ENCODE assay signal across 28 cellular contexts in the genomic region with DNA sequence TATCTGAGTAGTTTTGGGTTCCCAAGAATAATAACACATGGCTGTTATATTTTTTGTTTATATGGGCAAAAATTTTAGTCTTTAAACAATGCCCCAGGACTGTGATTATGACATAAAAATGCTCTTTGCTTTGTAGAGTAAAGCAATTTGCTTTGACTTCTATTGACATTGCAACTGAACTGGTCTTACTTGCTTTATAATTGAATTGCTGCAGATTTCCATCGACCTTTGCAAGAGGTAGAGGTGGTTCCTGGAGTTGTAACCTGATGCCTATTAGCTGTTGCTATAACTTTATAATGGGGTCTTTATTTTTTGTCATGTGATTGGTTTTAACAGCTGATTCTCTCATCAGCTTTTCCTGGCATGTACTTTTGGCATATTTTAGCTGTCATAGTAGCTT.
DNase-seq lines count a peak whose midpoint lies in the region; ATAC-seq and TF ChIP-seq lines count a peak whose summit lies in the region.
"Had no signal": no experiment of that assay in that cellular context is flagged by ENCODE, and none has a peak within 500 bp of the region (broad histone marks: within the 10 kb centered on the region; RNA-seq: fewer than 3 reads in every experiment).

No MANE protein-coding gene starts in this region.

- no peaks in the 10 kb centered on the region for H3K4me1 ChIP-seq in neural progenitor cell
- H3K4me1 ChIP-seq: Peyer's patch had no signal

- no peak overlapping the region for H3K4me3 ChIP-seq in neural progenitor cell
- H3K4me3 ChIP-seq: GM23338, MG63, Peyer's patch had no signal

- H3K27ac ChIP-seq in C4-2B (peak overlapping the region; percentile 26), neural progenitor cell (no peak overlapping the region)
- H3K27ac ChIP-seq: 22Rv1, Peyer's patch had no signal

- H3K27me3 ChIP-seq in neural progenitor cell = no peaks in the 10 kb centered on the region
- H3K27me3 ChIP-seq: MG63, Peyer's patch had no signal

- no peak overlapping the region for H3K4me2 ChIP-seq in neural progenitor cell
- H3K4me2 ChIP-seq: GM23338, SK-N-SH had no signal

- H3K27me3 Mint-ChIP-seq in WTC11 (ENCODE audit: low read depth) (no peaks in the 10 kb centered on the region), mesothelial cell of epicardium (ENCODE audit: low read depth) (no peaks in the 10 kb centered on the region), neural progenitor cell (ENCODE audit: insufficient read depth, low read depth) (no peaks in the 10 kb centered on the region)
- no peaks in the 10 kb centered on the region for H3K27me3 Mint-ChIP-seq in activated T-cell treated with anti-CD3 and anti-CD28 coated beads, Interleukin-2, amount 50 U/mL, for 24 hours
- H3K27me3 Mint-ChIP-seq: B cell had no signal

- TF ChIP-seq CTCF in C4-2B (conservative IDR thresholded peaks at IDR 0.05) = no peak
- no peak for TF ChIP-seq CTCF in WTC11 (IDR thresholded peaks at IDR 0.05)
- TF ChIP-seq CTCF in mesothelial cell of epicardium (IDR thresholded peaks at IDR 0.05; ENCODE audit: unreplicated experiment) = no peak
- no peak for TF ChIP-seq CTCF in neural progenitor cell (IDR thresholded peaks at IDR 0.05)

- no peaks in the 10 kb centered on the region for H3F3A ChIP-seq in neural progenitor cell (ENCODE audit: low read depth)

- H3K4me3 Mint-ChIP-seq in WTC11 = no peak overlapping the region
- no peak overlapping the region for H3K4me3 Mint-ChIP-seq in mesothelial cell of epicardium
- no peak overlapping the region for H3K4me3 Mint-ChIP-seq in neural progenitor cell
- H3K4me3 Mint-ChIP-seq in activated T-cell treated with anti-CD3 and anti-CD28 coated beads, Interleukin-2, amount 50 U/mL, for 24 hours = no peak overlapping the region
- H3K4me3 Mint-ChIP-seq: B cell; CD14-positive monocyte; CD8-positive, alpha-beta memory T cell; GM23338; H9; HFFc6 had no signal

- H3K36me3 Mint-ChIP-seq in WTC11 (no peaks in the 10 kb centered on the region), mesothelial cell of epicardium (peaks cover 2% of the 10 kb centered on the region), neural progenitor cell (no peaks in the 10 kb centered on the region)
- H3K36me3 Mint-ChIP-seq in activated T-cell treated with anti-CD3 and anti-CD28 coated beads, Interleukin-2, amount 50 U/mL, for 24 hours (ENCODE audit: low read depth) = no peaks in the 10 kb centered on the region
- H3K36me3 Mint-ChIP-seq: CD14-positive monocyte had no signal

- H3K36me3 ChIP-seq in neural progenitor cell = no peaks in the 10 kb centered on the region
- H3K36me3 ChIP-seq: MG63, Peyer's patch had no signal

- H3K9me3 ChIP-seq in neural progenitor cell (ENCODE audit: low read depth) = no peaks in the 10 kb centered on the region
- H3K9me3 ChIP-seq: MG63, Peyer's patch, SK-N-SH had no signal

- H4K20me1 ChIP-seq in neural progenitor cell (ENCODE audit: low read depth) = no peaks in the 10 kb centered on the region

- POLR2A ChIA-PET in WTC11 (lab: Charles Lee) = no interaction called here

- no peak overlapping the region for H2AFZ ChIP-seq in neural progenitor cell (replicated peaks)
- H2AFZ ChIP-seq: GM23338 had no signal

- H3K27ac Mint-ChIP-seq in WTC11 (no peak overlapping the region), mesothelial cell of epicardium (peak overlapping the region; percentile 2), neural progenitor cell (no peak overlapping the region)
- no peak overlapping the region for H3K27ac Mint-ChIP-seq in activated T-cell treated with anti-CD3 and anti-CD28 coated beads, Interleukin-2, amount 50 U/mL, for 24 hours
- H3K27ac Mint-ChIP-seq: B cell, GM23338, H9, HFFc6 had no signal

- H3K79me2 ChIP-seq in neural progenitor cell (ENCODE audit: low read depth) = no peaks in the 10 kb centered on the region

- H3K9me3 Mint-ChIP-seq in WTC11 (peaks cover 5% of the 10 kb centered on the region; the same call in 1 of the 2 replicates), mesothelial cell of epicardium (no peaks in the 10 kb centered on the region), neural progenitor cell (no peaks in the 10 kb centered on the region)
- peaks cover 13% of the 10 kb centered on the region for H3K9me3 Mint-ChIP-seq in activated T-cell treated with anti-CD3 and anti-CD28 coated beads, Interleukin-2, amount 50 U/mL, for 24 hours
- H3K9me3 Mint-ChIP-seq: CD8-positive, alpha-beta memory T cell; GM23338; H9; HFFc6 had no signal

- CTCF ChIA-PET in WTC11 (lab: Charles Lee) = no interaction called here

- 0 out of 2 replicates have a peak, but pooled peaks have one; percentile 36 for ATAC-seq in WTC11
- ATAC-seq: GM23338 had no signal

- H3K4me1 Mint-ChIP-seq in WTC11 (peaks cover 12% of the 10 kb centered on the region), mesothelial cell of epicardium (peaks cover 28% of the 10 kb centered on the region), neural progenitor cell (peaks cover 11% of the 10 kb centered on the region)
- peaks cover 1% of the 10 kb centered on the region for H3K4me1 Mint-ChIP-seq in activated T-cell treated with anti-CD3 and anti-CD28 coated beads, Interleukin-2, amount 50 U/mL, for 24 hours (ENCODE audit: low read depth)
- H3K4me1 Mint-ChIP-seq: B cell had no signal

- H3K9ac ChIP-seq in neural progenitor cell = no peak overlapping the region
- H3K9ac ChIP-seq: SK-N-SH had no signal

- DNase-seq in NCI-H1105 treated with DMSO at 0.1 percent for 48 hours (lab: John Stamatoyannopoulos, UW) (peak; percentile 20), NCI-H1105 (lab: John Stamatoyannopoulos, UW) (no peak), WTC11 (ENCODE audit: low spot score) (no peak), mesothelial cell of epicardium (ENCODE audit: low spot score in 2 of 2, unreplicated experiment in 2 of 2) (no peak), HPDE6-E6E7 (ENCODE audit: extremely low spot score) (no peak), neural progenitor cell (ENCODE audit: low spot score) (no peak)
- no peak for DNase-seq in activated T-cell treated with anti-CD3 and anti-CD28 coated beads, Interleukin-2, amount 50 U/mL, for 24 hours
- DNase-seq: CD8-positive, alpha-beta memory T cell; DMS 273 treated with DMSO at 0.1 percent for 48 hours; DMS79; GF-D8; H9; HFFc6; IMR-90; KG1; MG63; NCI-H1694; NCI-H2029 treated with DMSO at 0.1 percent for 48 hours; NCI-H446 treated with DMSO at 0.1 percent for 48 hours; NCI-H526; Peyer's patch; SHP77 treated with DMSO at 0.1 percent for 48 hours; SK-N-SH had no signal

TF ChIP-seq in WTC11, 78 proteins besides CTCF, POLR2A, EP300 and RAD21 (continues in another document):
- TF ChIP-seq, protein P1, sequence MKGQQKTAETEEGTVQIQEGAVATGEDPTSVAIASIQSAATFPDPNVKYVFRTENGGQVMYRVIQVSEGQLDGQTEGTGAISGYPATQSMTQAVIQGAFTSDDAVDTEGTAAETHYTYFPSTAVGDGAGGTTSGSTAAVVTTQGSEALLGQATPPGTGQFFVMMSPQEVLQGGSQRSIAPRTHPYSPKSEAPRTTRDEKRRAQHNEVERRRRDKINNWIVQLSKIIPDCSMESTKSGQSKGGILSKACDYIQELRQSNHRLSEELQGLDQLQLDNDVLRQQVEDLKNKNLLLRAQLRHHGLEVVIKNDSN (CRISPR knock-in tag; IDR thresholded peaks at IDR 0.05) = no peak
- TF ChIP-seq ZNF396 (CRISPR knock-in tag; IDR thresholded peaks at IDR 0.05; ENCODE audit: borderline replicate concordance) (no peak), GTF2I (CRISPR knock-in tag; conservative IDR thresholded peaks at IDR 0.05) (no peak), TP53 (CRISPR knock-in tag; IDR thresholded peaks at IDR 0.05) (no peak), ELF4 (CRISPR knock-in tag; IDR thresholded peaks at IDR 0.05; ENCODE audit: low read depth) (no peak), NFE2L1 (CRISPR knock-in tag; IDR thresholded peaks at IDR 0.05) (no peak), RELA (CRISPR knock-in tag; IDR thresholded peaks at IDR 0.05; ENCODE audit: borderline replicate concordance) (no peak), SMAD3 (CRISPR knock-in tag; IDR thresholded peaks at IDR 0.05; ENCODE audit: borderline replicate concordance) (no peak), SMAD4 (CRISPR knock-in tag; IDR thresholded peaks at IDR 0.05) (no peak)
- TF ChIP-seq, protein P2, sequence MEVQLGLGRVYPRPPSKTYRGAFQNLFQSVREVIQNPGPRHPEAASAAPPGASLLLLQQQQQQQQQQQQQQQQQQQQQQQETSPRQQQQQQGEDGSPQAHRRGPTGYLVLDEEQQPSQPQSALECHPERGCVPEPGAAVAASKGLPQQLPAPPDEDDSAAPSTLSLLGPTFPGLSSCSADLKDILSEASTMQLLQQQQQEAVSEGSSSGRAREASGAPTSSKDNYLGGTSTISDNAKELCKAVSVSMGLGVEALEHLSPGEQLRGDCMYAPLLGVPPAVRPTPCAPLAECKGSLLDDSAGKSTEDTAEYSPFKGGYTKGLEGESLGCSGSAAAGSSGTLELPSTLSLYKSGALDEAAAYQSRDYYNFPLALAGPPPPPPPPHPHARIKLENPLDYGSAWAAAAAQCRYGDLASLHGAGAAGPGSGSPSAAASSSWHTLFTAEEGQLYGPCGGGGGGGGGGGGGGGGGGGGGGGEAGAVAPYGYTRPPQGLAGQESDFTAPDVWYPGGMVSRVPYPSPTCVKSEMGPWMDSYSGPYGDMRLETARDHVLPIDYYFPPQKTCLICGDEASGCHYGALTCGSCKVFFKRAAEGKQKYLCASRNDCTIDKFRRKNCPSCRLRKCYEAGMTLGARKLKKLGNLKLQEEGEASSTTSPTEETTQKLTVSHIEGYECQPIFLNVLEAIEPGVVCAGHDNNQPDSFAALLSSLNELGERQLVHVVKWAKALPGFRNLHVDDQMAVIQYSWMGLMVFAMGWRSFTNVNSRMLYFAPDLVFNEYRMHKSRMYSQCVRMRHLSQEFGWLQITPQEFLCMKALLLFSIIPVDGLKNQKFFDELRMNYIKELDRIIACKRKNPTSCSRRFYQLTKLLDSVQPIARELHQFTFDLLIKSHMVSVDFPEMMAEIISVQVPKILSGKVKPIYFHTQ (CRISPR knock-in tag; IDR thresholded peaks at IDR 0.05) = no peak
- TF ChIP-seq, protein P3, sequence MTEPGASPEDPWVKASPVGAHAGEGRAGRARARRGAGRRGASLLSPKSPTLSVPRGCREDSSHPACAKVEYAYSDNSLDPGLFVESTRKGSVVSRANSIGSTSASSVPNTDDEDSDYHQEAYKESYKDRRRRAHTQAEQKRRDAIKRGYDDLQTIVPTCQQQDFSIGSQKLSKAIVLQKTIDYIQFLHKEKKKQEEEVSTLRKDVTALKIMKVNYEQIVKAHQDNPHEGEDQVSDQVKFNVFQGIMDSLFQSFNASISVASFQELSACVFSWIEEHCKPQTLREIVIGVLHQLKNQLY (CRISPR knock-in tag; IDR thresholded peaks at IDR 0.05) = no peak
- TF ChIP-seq, protein P4, sequence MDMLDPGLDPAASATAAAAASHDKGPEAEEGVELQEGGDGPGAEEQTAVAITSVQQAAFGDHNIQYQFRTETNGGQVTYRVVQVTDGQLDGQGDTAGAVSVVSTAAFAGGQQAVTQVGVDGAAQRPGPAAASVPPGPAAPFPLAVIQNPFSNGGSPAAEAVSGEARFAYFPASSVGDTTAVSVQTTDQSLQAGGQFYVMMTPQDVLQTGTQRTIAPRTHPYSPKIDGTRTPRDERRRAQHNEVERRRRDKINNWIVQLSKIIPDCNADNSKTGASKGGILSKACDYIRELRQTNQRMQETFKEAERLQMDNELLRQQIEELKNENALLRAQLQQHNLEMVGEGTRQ (CRISPR knock-in tag; IDR thresholded peaks at IDR 0.05) = no peak
